1 cellular context compared by ENCODE assay signal in the genomic region with DNA sequence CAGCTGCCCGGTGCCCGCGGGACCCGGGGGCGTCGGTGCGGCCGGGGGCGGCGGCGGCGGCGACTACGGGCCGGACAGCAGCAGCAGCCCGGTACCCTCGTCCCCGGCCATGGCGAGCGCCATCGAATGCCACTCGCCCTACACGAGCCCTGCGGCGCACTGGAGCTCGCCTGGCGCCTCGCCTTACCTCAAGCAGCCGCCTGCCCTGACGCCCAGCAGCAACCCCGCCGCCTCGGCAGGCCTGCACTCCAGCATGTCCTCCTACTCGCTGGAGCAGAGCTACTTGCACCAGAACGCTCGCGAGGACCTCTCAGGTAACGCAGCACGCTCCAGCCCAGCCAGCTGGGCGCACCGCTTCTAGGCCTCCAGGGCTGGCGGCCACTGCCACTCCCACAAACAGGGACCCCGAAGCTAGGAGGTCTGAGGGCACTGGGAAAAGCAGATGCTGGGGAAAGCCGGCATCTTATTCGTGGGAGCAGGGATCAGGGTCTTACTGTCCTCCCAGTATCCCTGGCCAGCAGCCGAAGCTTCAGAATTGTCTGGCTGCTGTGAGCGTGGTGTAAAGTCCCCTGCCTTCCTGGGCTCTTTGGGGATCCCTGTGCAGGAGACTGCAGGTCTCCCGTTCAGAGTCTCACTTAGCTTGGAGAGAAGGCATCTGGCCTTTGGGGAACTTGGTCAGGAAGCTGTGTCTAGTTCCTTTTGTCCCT.
TF ChIP-seq lines count a peak whose summit lies in the region.

No MANE protein-coding gene starts in this region.

TF ChIP-seq in HepG2, 621 proteins besides CTCF, POLR2A, EP300 and RAD21:
- TF ChIP-seq AGO1 (IDR thresholded peaks at IDR 0.05; ENCODE audit: low read depth, low read length, poor library complexity, severe bottlenecking) (peak; percentile 4), ZFYVE20 (CRISPR knock-in tag; IDR thresholded peaks at IDR 0.05; ENCODE audit: borderline replicate concordance, low read depth) (0 out of 2 replicates have a peak, but pooled peaks have one; percentile 43), EZH2 (conservative IDR thresholded peaks at IDR 0.05; ENCODE audit: low read depth, low read length) (peak; percentile 75; the same call in 1 of the 2 replicates), ZNF546 (CRISPR knock-in tag; conservative IDR thresholded peaks at IDR 0.05) (no peak)
TF ChIP-seq in HepG2: peak in this region for 3.
